10 cellular contexts compared by ENCODE assay signal in the genomic region with DNA sequence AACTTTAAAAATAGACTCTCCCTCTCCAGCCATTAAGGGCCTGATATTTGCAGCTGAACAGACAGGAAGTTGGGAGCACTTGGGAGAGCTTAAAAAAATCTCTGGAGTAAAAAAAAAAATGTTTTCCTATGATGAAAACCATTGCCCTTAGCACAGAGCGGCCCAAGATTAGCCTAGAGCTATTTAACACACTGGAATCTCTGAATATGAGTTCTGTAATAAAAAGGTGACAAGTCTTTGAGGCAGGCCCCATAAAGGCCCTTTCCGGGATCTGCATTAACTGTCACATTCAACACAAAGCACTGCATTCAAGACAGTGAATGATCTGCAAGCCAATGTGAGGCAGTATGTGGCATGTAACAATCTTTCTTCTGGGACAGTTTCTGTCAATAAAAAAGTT.
DNase-seq lines count a peak whose midpoint lies in the region; ATAC-seq, FAIRE-seq and TF ChIP-seq lines count a peak whose summit lies in the region.
"Had no signal": no experiment of that assay in that cellular context is flagged by ENCODE, and none has a peak within 500 bp of the region (broad histone marks: within the 10 kb centered on the region; RNA-seq: fewer than 3 reads in every experiment).

No MANE protein-coding gene starts in this region.

- H3K27ac ChIP-seq in endothelial cell of umbilical vein (ENCODE audit: insufficient read depth, low read depth, low read length) (peak overlapping the region; percentile 56), transverse colon (peak overlapping the region; percentile 54 to 74 (median 60))

- TF ChIP-seq POLR2A in endothelial cell of umbilical vein (IDR thresholded peaks at IDR 0.05; ENCODE audit: low read depth, low read length) = no peak
- no peak for TF ChIP-seq POLR2A in transverse colon (IDR thresholded peaks at IDR 0.05)

- in situ Hi-C loops in transverse colon (cut with MboI; ENCODE audit: low pct_ligation_motif_present in 1 of 4, low pct_unique_long_range_greater_than_20kb in 1 of 4, low sequenced_read_pairs in 3 of 4) = no loop called here

- no peaks in the 10 kb centered on the region for H4K20me1 ChIP-seq in endothelial cell of umbilical vein (replicated peaks; ENCODE audit: control insufficient read depth, extremely low read depth, insufficient read depth, low read length)

- peak; percentile 62 for DNase-seq in NCI-H69 (lab: John Stamatoyannopoulos, UW)
- peak; percentile 68 for DNase-seq in endothelial cell of umbilical vein (ENCODE audit: low read depth, low spot score)
- DNase-seq in mesothelial cell of epicardium (ENCODE audit: low spot score in 2 of 2, unreplicated experiment in 2 of 2) = no peak
- peak; percentile 42 for DNase-seq in transverse colon
- DNase-seq in RKO (ENCODE audit: low spot score) = no peak
- DNase-seq in NCI-H1105 treated with DMSO at 0.1 percent for 48 hours (lab: John Stamatoyannopoulos, UW) = no peak
- DNase-seq: activated CD8-positive, alpha-beta memory T cell treated with anti-CD3 and anti-CD28 coated beads, Interleukin-2, amount 50 U/mL, for 4 hours; effector memory CD4-positive, alpha-beta T cell had no signal

- no peaks in the 10 kb centered on the region for H3K79me2 ChIP-seq in endothelial cell of umbilical vein (ENCODE audit: control insufficient read depth, insufficient read depth, low read length)

- no peak overlapping the region for H2AFZ ChIP-seq in endothelial cell of umbilical vein (ENCODE audit: low read depth, low read length)

- peak; percentile 50 for FAIRE-seq in endothelial cell of umbilical vein (lab: Jason Lieb, UNC)
- FAIRE-seq: TTC549 had no signal

- dilution Hi-C loops in endothelial cell of umbilical vein (cut with MboI; ENCODE audit: extremely low pct_ligation_motif_present, low sequenced_read_pairs) = no loop called here

- no peak overlapping the region for H3K9ac ChIP-seq in endothelial cell of umbilical vein (replicated peaks; ENCODE audit: extremely low read depth, insufficient read depth, low read length)

- TF ChIP-seq CTCF in endothelial cell of umbilical vein (IDR thresholded peaks at IDR 0.05; ENCODE audit: extremely low read depth in 1 of 2, insufficient read depth in 1 of 2, low read depth in 1 of 2, low read length in 2 of 2) = no peak
- TF ChIP-seq CTCF in mesothelial cell of epicardium (IDR thresholded peaks at IDR 0.05; ENCODE audit: unreplicated experiment) = no peak
- TF ChIP-seq CTCF in transverse colon (IDR thresholded peaks at IDR 0.05) = no peak

- H3K4me1 Mint-ChIP-seq in mesothelial cell of epicardium = peaks cover 29% of the 10 kb centered on the region

- H3K4me3 Mint-ChIP-seq in mesothelial cell of epicardium = no peak overlapping the region

- intact Hi-C loops in endothelial cell of umbilical vein (cut with micrococcal nuclease) = no loop called here
- intact Hi-C loops in transverse colon (cut with DNase I; ENCODE audit: low total_unique reads) = no loop called here

- CTCF ChIA-PET in endothelial cell of umbilical vein (lab: Charles Lee) = interaction anchor here (1.0 kb wide), 1 partner anchor 27 kb away, joined by 3 read pairs; no protein-coding TSS in a partner anchor

- H3K9me3 ChIP-seq in endothelial cell of umbilical vein (replicated peaks; ENCODE audit: control insufficient read depth, insufficient read depth, low read length) = no peaks in the 10 kb centered on the region
- H3K9me3 ChIP-seq in transverse colon = no peaks in the 10 kb centered on the region

- H3K9me1 ChIP-seq in endothelial cell of umbilical vein (replicated peaks; ENCODE audit: control insufficient read depth, extremely low read depth, insufficient read depth, low read length) = no peaks in the 10 kb centered on the region

- H3K4me3 ChIP-seq in endothelial cell of umbilical vein (replicated peaks in 1 of 3; ENCODE audit: insufficient read depth in 1 of 3, low read depth in 1 of 3, low read length in 3 of 3) (no peak overlapping the region), transverse colon (no peak overlapping the region)

- H3K36me3 ChIP-seq in endothelial cell of umbilical vein (ENCODE audit: control insufficient read depth in 2 of 2, extremely low read depth in 1 of 2, insufficient read depth in 2 of 2, low read length in 2 of 2) (no peaks in the 10 kb centered on the region), transverse colon (no peaks in the 10 kb centered on the region)

- TF ChIP-seq EP300 in transverse colon (IDR thresholded peaks at IDR 0.05; ENCODE audit: low read depth) = no peak

- H3K36me3 Mint-ChIP-seq in mesothelial cell of epicardium = no peaks in the 10 kb centered on the region

- WGBS in transverse colon (ENCODE audit: low coverage in 1 of 2), 2 donors = 41 to 51% methylated on average over 2 of the region's 2 CpGs

- no peak overlapping the region for H3K4me2 ChIP-seq in endothelial cell of umbilical vein (ENCODE audit: insufficient read depth, low read length)

- H3K27me3 Mint-ChIP-seq in mesothelial cell of epicardium (ENCODE audit: low read depth) = no peaks in the 10 kb centered on the region

- no peaks in the 10 kb centered on the region for H3K9me3 Mint-ChIP-seq in mesothelial cell of epicardium

- no TSS peak for BruUV-seq in endothelial cell of umbilical vein (replicated peaks; lab: Mats Ljungman, UMichigan)

- H3K4me1 ChIP-seq in endothelial cell of umbilical vein (ENCODE audit: control insufficient read depth, extremely low read depth, insufficient read depth, low read length) (peaks cover 14% of the 10 kb centered on the region), transverse colon (peaks cover 10 to 14% (median 14%) of the 10 kb centered on the region in 4 donors)

- POLR2A ChIA-PET in endothelial cell of umbilical vein (lab: Charles Lee) = no interaction called here

- H3K27ac Mint-ChIP-seq in mesothelial cell of epicardium = peak overlapping the region; percentile 54

- H3K27me3 ChIP-seq in endothelial cell of umbilical vein (ENCODE audit: control insufficient read depth in 2 of 2, insufficient read depth in 2 of 2, low read length in 2 of 2) (no peaks in the 10 kb centered on the region), transverse colon (no peaks in the 10 kb centered on the region)

- ATAC-seq in HG02588 (IDR thresholded peaks at IDR 0.05; ENCODE audit: unreplicated experiment) = no peak

TF ChIP-seq in endothelial cell of umbilical vein, 7 proteins besides CTCF, POLR2A, EP300 and RAD21:
- TF ChIP-seq GATA2 (IDR thresholded peaks at IDR 0.05; ENCODE audit: insufficient read depth, insufficient read length, low read depth, low read length) (no peak), MYC (IDR thresholded peaks at IDR 0.05; ENCODE audit: low read depth, low read length) (no peak), EZH2 (IDR thresholded peaks at IDR 0.05; ENCODE audit: borderline replicate concordance, low read depth, low read length, severe bottlenecking) (no peak)

Comparison
In these comparisons a context has a peak if more than half of its experiments do, and no peak if none do; other contexts are left out.
1. DNase-seq: peak in NCI-H69 (single experiment), endothelial cell of umbilical vein (single experiment) and transverse colon (single experiment); none in mesothelial cell of epicardium (0 of 2), RKO (single experiment) and NCI-H1105 treated with DMSO at 0.1 percent for 48 hours (single experiment).